ENCODE assay signal across 12 cellular contexts in genomic region chr7:16648551-16648950, GRCh38. TPM values are rescaled to one million over a fixed set of nuclear protein-coding genes. Genes with fewer than 3 reads are reported as not detected.
A peak's percentile ranks its signal among the peaks of the same experiment; 100 is the strongest.
DNase-seq lines count a peak whose midpoint lies in the region; ATAC-seq and TF ChIP-seq lines count a peak whose summit lies in the region.
"Had no signal": no experiment of that assay in that cellular context is flagged by ENCODE, and none has a peak within 500 bp of the region (broad histone marks: within the 10 kb centered on the region; RNA-seq: fewer than 3 reads in every experiment).

No MANE protein-coding gene starts in this region.

- H3K4me1 Mint-ChIP-seq in stimulated activated memory B cell treated with anti-CD40 and anti-IgM and Interleukin-4, amounts not matched to agents 10 μg/mL and 1 μg/mL and 100 μg/mL, for 72 hours, result peaks cover 62% of the 10 kb centered on the region

- H3K9me3 ChIP-seq in esophagus muscularis mucosa, result no peaks in the 10 kb centered on the region
- H3K9me3 ChIP-seq: transverse colon had no signal

- H3K27me3 ChIP-seq in esophagus muscularis mucosa, result no peaks in the 10 kb centered on the region
- H3K27me3 ChIP-seq: transverse colon had no signal

- no peak for DNase-seq in activated naive CD4-positive, alpha-beta T cell treated with anti-CD3 and anti-CD28 coated beads, Interleukin-2, amount 50 U/mL, for 72 hours (ENCODE audit: low spot score in 2 of 2)
- no peak for DNase-seq in activated naive CD4-positive, alpha-beta T cell treated with Interleukin-2 at 50 U/mL for 16 hours
- peak; percentile 9 for DNase-seq in OCI-M1 (lab: John Stamatoyannopoulos, UW)
- no peak for DNase-seq in esophagus muscularis mucosa (ENCODE audit: extremely low spot score)
- no peak for DNase-seq in NCI-H1694 (lab: John Stamatoyannopoulos, UW)
- DNase-seq: left colon; NCI-H2171 treated with DMSO at 0.1 percent for 48 hours; stimulated activated CD4-positive, alpha-beta T cell treated with anti-CD3 and anti-CD28 coated beads, Interleukin-15, amount 100 ng/mL, for 24 hours; transverse colon had no signal

- H3K27ac ChIP-seq in esophagus muscularis mucosa (replicated peaks in 1 of 4), result peak overlapping the region; percentile 2 to 94 (median 90)

- TF ChIP-seq CTCF in esophagus muscularis mucosa (IDR thresholded peaks at IDR 0.05), result no peak

- H3K4me3 ChIP-seq in esophagus muscularis mucosa, result no peak overlapping the region
- H3K4me3 ChIP-seq: transverse colon had no signal

- 52% methylated on average over 1 of the region's 1 CpG for WGBS in esophagus muscularis mucosa

- no peaks in the 10 kb centered on the region for H3K27me3 Mint-ChIP-seq in stimulated activated memory B cell treated with anti-CD40 and anti-IgM and Interleukin-4, amounts not matched to agents 10 μg/mL and 1 μg/mL and 100 μg/mL, for 72 hours

- TF ChIP-seq POLR2A in esophagus muscularis mucosa (IDR thresholded peaks at IDR 0.05; ENCODE audit: low read depth), result no peak

- H3K4me3 Mint-ChIP-seq in stimulated activated memory B cell treated with anti-CD40 and anti-IgM and Interleukin-4, amounts not matched to agents 10 μg/mL and 1 μg/mL and 100 μg/mL, for 72 hours, result peak overlapping the region; percentile 8

- H3K36me3 Mint-ChIP-seq in activated naive CD4-positive, alpha-beta T cell treated with anti-CD3 and anti-CD28 coated beads, Interleukin-2, amount 50 U/mL, for 72 hours, result peaks cover 37 to 53% of the 10 kb centered on the region in 2 donors
- peaks cover 6% of the 10 kb centered on the region for H3K36me3 Mint-ChIP-seq in stimulated activated memory B cell treated with anti-CD40 and anti-IgM and Interleukin-4, amounts not matched to agents 10 μg/mL and 1 μg/mL and 100 μg/mL, for 72 hours

- H3K9me3 Mint-ChIP-seq in activated naive CD4-positive, alpha-beta T cell treated with anti-CD3 and anti-CD28 coated beads, Interleukin-2, amount 50 U/mL, for 72 hours, result no peaks in the 10 kb centered on the region
- H3K9me3 Mint-ChIP-seq in stimulated activated memory B cell treated with anti-CD40 and anti-IgM and Interleukin-4, amounts not matched to agents 10 μg/mL and 1 μg/mL and 100 μg/mL, for 72 hours, result no peaks in the 10 kb centered on the region

- peaks cover 43 to 74% (median 67%) of the 10 kb centered on the region in 4 donors for H3K4me1 ChIP-seq in esophagus muscularis mucosa

- intact Hi-C loops in esophagus muscularis mucosa (cut with DNase I), result no loop called here

- no peak for ATAC-seq in activated naive CD4-positive, alpha-beta T cell treated with anti-CD3 and anti-CD28 coated beads, Interleukin-2, amount 50 U/mL, for 72 hours
- ATAC-seq in stimulated activated memory B cell treated with anti-CD40 and anti-IgM and Interleukin-4, amounts not matched to agents 10 μg/mL and 1 μg/mL and 100 μg/mL, for 72 hours, result no peak
- ATAC-seq in GM21737 (IDR thresholded peaks at IDR 0.05; ENCODE audit: unreplicated experiment), result no peak
- ATAC-seq in HG02623 (IDR thresholded peaks at IDR 0.05; ENCODE audit: unreplicated experiment), result no peak
- ATAC-seq: left colon had no signal

- peak overlapping the region; percentile 28 to 89 for H3K27ac Mint-ChIP-seq in activated naive CD4-positive, alpha-beta T cell treated with anti-CD3 and anti-CD28 coated beads, Interleukin-2, amount 50 U/mL, for 72 hours
- H3K27ac Mint-ChIP-seq in stimulated activated memory B cell treated with anti-CD40 and anti-IgM and Interleukin-4, amounts not matched to agents 10 μg/mL and 1 μg/mL and 100 μg/mL, for 72 hours, result peak overlapping the region; percentile 5

- TF ChIP-seq EP300 in esophagus muscularis mucosa (IDR thresholded peaks at IDR 0.05), result no peak

- no peaks in the 10 kb centered on the region for H3K36me3 ChIP-seq in esophagus muscularis mucosa
- H3K36me3 ChIP-seq: transverse colon had no signal

RNA-seq across cellular contexts. Expression of gene BZW2, which starts 2.6 kb away (rescaled TPM):
- total RNA-seq in activated naive CD4-positive, alpha-beta T cell treated with anti-CD3 and anti-CD28 coated beads, Interleukin-2, amount 50 U/mL, for 72 hours, result 10 to 100 TPM; 83.2 to 94.1 TPM
- 10 to 100 TPM; 48.1 to 73.9 (median 62.4) TPM for total RNA-seq in esophagus muscularis mucosa

RNA-seq across cellular contexts. Expression of gene ANKMY2, which starts 3.0 kb away (rescaled TPM):
- 10 to 100 TPM in 1 of 2 donors, 1 to 10 TPM in 1; 9.7 to 12.0 TPM for total RNA-seq in activated naive CD4-positive, alpha-beta T cell treated with anti-CD3 and anti-CD28 coated beads, Interleukin-2, amount 50 U/mL, for 72 hours
- 10 to 100 TPM; 12.4 to 24.9 (median 17.6) TPM for total RNA-seq in esophagus muscularis mucosa
